Comparison of ENCODE assay signal across 26 cellular contexts in genomic region chr4:128957459-128957858, GRCh38.
"Had no signal": no experiment of that assay in that cellular context is flagged by ENCODE, and none has a peak within 500 bp of the region (broad histone marks: within the 10 kb centered on the region; RNA-seq: fewer than 3 reads in every experiment).

No MANE protein-coding gene starts in this region.

- H3K36me3 ChIP-seq: colonic mucosa, esophagus muscularis mucosa, thyroid gland had no signal

- H3K4me3 ChIP-seq: colonic mucosa, esophagus muscularis mucosa, gastroesophageal sphincter, heart left ventricle, hepatocyte, mucosa of descending colon, smooth muscle cell, stomach, thyroid gland, vagina had no signal

- H3K4me3 Mint-ChIP-seq: dendritic cell treated with granulocyte-macrophage colony-stimulating factor and Interleukin-4, amounts not matched to agents 40 ng/mL and 50 ng/mL, for 4 days; endodermal cell; mesothelial cell of epicardium; naive thymus-derived CD8-positive, alpha-beta T cell; neural crest cell; stimulated activated effector memory CD8-positive, alpha-beta T cell treated with anti-CD3 and anti-CD28 coated beads, Interleukin-12 subunit alpha, Interleukin-12 subunit beta, amount 100 ng/mL, for 72 hours had no signal

- H3K27me3 Mint-ChIP-seq: dendritic cell treated with granulocyte-macrophage colony-stimulating factor and Interleukin-4, amounts not matched to agents 40 ng/mL and 50 ng/mL, for 4 days; naive thymus-derived CD8-positive, alpha-beta T cell; progenitor cell of endocrine pancreas had no signal

- H3K4me1 ChIP-seq: colonic mucosa, esophagus muscularis mucosa, foreskin keratinocyte, gastroesophageal sphincter, parathyroid adenoma, stomach, thyroid gland, vagina had no signal

- H3K9me3 Mint-ChIP-seq: dendritic cell treated with granulocyte-macrophage colony-stimulating factor and Interleukin-4, amounts not matched to agents 40 ng/mL and 50 ng/mL, for 4 days; endodermal cell; naive thymus-derived CD8-positive, alpha-beta T cell; neural crest cell; stimulated activated effector memory CD8-positive, alpha-beta T cell treated with anti-CD3 and anti-CD28 coated beads, Interleukin-12 subunit alpha, Interleukin-12 subunit beta, amount 100 ng/mL, for 72 hours had no signal

- DNase-seq: colonic mucosa; effector CD8-positive, alpha-beta T cell; endodermal cell; foreskin keratinocyte; heart left ventricle; kidney; mesenchymal stem cell; mucosa of descending colon; stimulated activated CD4-positive, alpha-beta T cell treated with anti-CD3 and anti-CD28 coated beads, Interleukin-2, amount 100 ng/mL, for 24 hours; stimulated activated CD4-positive, alpha-beta T cell treated with anti-CD3 and anti-CD28 coated beads, Interleukin-4, amount 100 ng/mL, for 24 hours; stimulated activated naive CD4-positive, alpha-beta T cell treated with Interleukin-2 at 50 U/mL for 16 hours; stomach; thyroid gland; trophoblast cell had no signal

- H3K27ac ChIP-seq: colonic mucosa, esophagus muscularis mucosa, foreskin keratinocyte, gastroesophageal sphincter, heart left ventricle, hepatocyte, parathyroid adenoma, stomach, thyroid gland, vagina had no signal

- H3K27me3 ChIP-seq: colonic mucosa, esophagus muscularis mucosa, foreskin keratinocyte, gastroesophageal sphincter, heart left ventricle, hepatocyte, stomach, thyroid gland, vagina had no signal

- H3K27ac Mint-ChIP-seq: dendritic cell treated with granulocyte-macrophage colony-stimulating factor and Interleukin-4, amounts not matched to agents 40 ng/mL and 50 ng/mL, for 4 days; endodermal cell; mesothelial cell of epicardium; progenitor cell of endocrine pancreas; stimulated activated effector memory CD8-positive, alpha-beta T cell treated with anti-CD3 and anti-CD28 coated beads, Interleukin-12 subunit alpha, Interleukin-12 subunit beta, amount 100 ng/mL, for 72 hours had no signal

- H3K9me3 ChIP-seq: colonic mucosa, esophagus muscularis mucosa, gastroesophageal sphincter, heart left ventricle, mucosa of descending colon, stomach, thyroid gland, vagina had no signal

- H3K36me3 Mint-ChIP-seq: stimulated activated effector memory CD8-positive, alpha-beta T cell treated with anti-CD3 and anti-CD28 coated beads, Interleukin-12 subunit alpha, Interleukin-12 subunit beta, amount 100 ng/mL, for 72 hours had no signal

- ATAC-seq: foreskin keratinocyte; gastroesophageal sphincter; naive thymus-derived CD8-positive, alpha-beta T cell; stimulated activated effector memory CD8-positive, alpha-beta T cell treated with anti-CD3 and anti-CD28 coated beads, Interleukin-12 subunit alpha, Interleukin-12 subunit beta, amount 100 ng/mL, for 72 hours had no signal

- H3K4me1 Mint-ChIP-seq: endodermal cell, mesothelial cell of epicardium, neural crest cell had no signal
